ENCODE assay signal across 21 cellular contexts in the genomic region with DNA sequence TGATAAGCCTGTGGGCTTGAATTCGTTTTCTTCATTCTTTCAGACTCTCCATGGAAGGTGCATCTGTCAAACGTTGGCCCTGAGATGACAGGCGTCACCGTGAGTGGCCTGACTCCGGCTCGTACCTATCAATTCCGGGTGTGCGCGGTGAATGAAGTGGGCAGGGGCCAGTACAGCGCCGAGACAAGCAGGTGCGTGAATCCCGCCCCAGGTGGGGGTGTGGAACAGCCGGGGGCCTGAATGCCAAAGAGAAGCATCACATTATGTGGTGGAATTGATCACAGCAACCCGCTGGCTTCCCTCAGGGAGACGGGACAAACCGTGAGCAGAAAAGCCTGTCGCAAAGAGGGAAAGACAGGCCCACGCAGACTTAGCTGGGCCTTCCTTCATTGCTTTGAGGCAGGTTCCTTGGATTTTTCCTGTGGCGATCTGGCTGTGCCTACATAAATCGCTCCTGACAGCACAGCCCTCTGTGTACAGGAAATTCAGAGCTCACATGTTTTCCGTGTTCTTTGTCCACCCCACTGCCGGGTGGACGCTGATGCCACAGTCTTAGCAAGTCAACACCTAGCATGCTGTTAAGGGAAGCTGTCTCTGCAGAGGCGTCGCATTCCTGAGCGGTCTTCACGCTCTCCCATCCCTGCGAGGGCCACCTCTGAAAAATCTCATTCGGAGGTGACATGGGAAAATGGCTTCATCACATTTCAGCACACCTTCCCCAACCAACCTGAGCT.
"Had no signal": no experiment of that assay in that cellular context is flagged by ENCODE, and none has a peak within 500 bp of the region (broad histone marks: within the 10 kb centered on the region; RNA-seq: fewer than 3 reads in every experiment).

No MANE protein-coding gene starts in this region.

- H3K27me3 Mint-ChIP-seq: activated CD4-positive, alpha-beta T cell treated with anti-CD3 and anti-CD28 coated beads for 36 hours had no signal

- H3K27me3 ChIP-seq: gastroesophageal sphincter, suprapubic skin, tibial nerve, uterus had no signal

- H3K4me3 Mint-ChIP-seq: activated CD4-positive, alpha-beta T cell treated with anti-CD3 and anti-CD28 coated beads for 36 hours; activated naive CD4-positive, alpha-beta T cell treated with anti-CD3 and anti-CD28 coated beads, Interleukin-2, amount 10 ng/mL, durations not matched to agents 7 days and 5 days; dendritic cell treated with granulocyte-macrophage colony-stimulating factor and Interleukin-4, amounts not matched to agents 40 ng/mL and 50 ng/mL, for 4 days; stimulated activated effector memory CD8-positive, alpha-beta T cell treated with anti-CD3 and anti-CD28 coated beads, Interleukin-12 subunit alpha, Interleukin-12 subunit beta, amount 100 ng/mL, for 72 hours; stimulated activated naive CD8-positive, alpha-beta T cell treated with anti-CD3 and anti-CD28 coated beads, Interleukin-15, amount 100 ng/mL, for 72 hours had no signal

- H3K36me3 Mint-ChIP-seq: activated naive CD4-positive, alpha-beta T cell treated with anti-CD3 and anti-CD28 coated beads, Interleukin-2, amount 10 ng/mL, durations not matched to agents 7 days and 5 days; naive thymus-derived CD8-positive, alpha-beta T cell; stimulated activated effector memory CD8-positive, alpha-beta T cell treated with anti-CD3 and anti-CD28 coated beads, Interleukin-12 subunit alpha, Interleukin-12 subunit beta, amount 100 ng/mL, for 72 hours had no signal

- H3K27ac ChIP-seq: gastroesophageal sphincter, psoas muscle, suprapubic skin, tibial nerve, uterus had no signal

- H3K27ac Mint-ChIP-seq: activated CD4-positive, alpha-beta T cell treated with anti-CD3 and anti-CD28 coated beads for 36 hours; activated naive CD4-positive, alpha-beta T cell treated with anti-CD3 and anti-CD28 coated beads, Interleukin-2, amount 10 ng/mL, durations not matched to agents 7 days and 5 days; dendritic cell treated with granulocyte-macrophage colony-stimulating factor and Interleukin-4, amounts not matched to agents 40 ng/mL and 50 ng/mL, for 4 days; naive thymus-derived CD8-positive, alpha-beta T cell; stimulated activated effector memory CD8-positive, alpha-beta T cell treated with anti-CD3 and anti-CD28 coated beads, Interleukin-12 subunit alpha, Interleukin-12 subunit beta, amount 100 ng/mL, for 72 hours; stimulated activated naive CD8-positive, alpha-beta T cell treated with anti-CD3 and anti-CD28 coated beads, Interleukin-15, amount 100 ng/mL, for 72 hours had no signal

- H3K9me3 ChIP-seq: gastroesophageal sphincter, psoas muscle, suprapubic skin, tibial nerve, uterus had no signal

- H3K9me3 Mint-ChIP-seq: activated naive CD4-positive, alpha-beta T cell treated with anti-CD3 and anti-CD28 coated beads, Interleukin-2, amount 10 ng/mL, durations not matched to agents 7 days and 5 days; dendritic cell treated with granulocyte-macrophage colony-stimulating factor and Interleukin-4, amounts not matched to agents 40 ng/mL and 50 ng/mL, for 4 days; stimulated activated effector memory CD8-positive, alpha-beta T cell treated with anti-CD3 and anti-CD28 coated beads, Interleukin-12 subunit alpha, Interleukin-12 subunit beta, amount 100 ng/mL, for 72 hours; stimulated activated naive CD8-positive, alpha-beta T cell treated with anti-CD3 and anti-CD28 coated beads, Interleukin-15, amount 100 ng/mL, for 72 hours had no signal

- ATAC-seq: activated CD4-positive, alpha-beta T cell treated with anti-CD3 and anti-CD28 coated beads for 36 hours; gastroesophageal sphincter; naive thymus-derived CD8-positive, alpha-beta T cell; psoas muscle; right cardiac atrium; stimulated activated effector memory CD8-positive, alpha-beta T cell treated with anti-CD3 and anti-CD28 coated beads, Interleukin-12 subunit alpha, Interleukin-12 subunit beta, amount 100 ng/mL, for 72 hours; stimulated activated naive CD8-positive, alpha-beta T cell treated with anti-CD3 and anti-CD28 coated beads, Interleukin-15, amount 100 ng/mL, for 72 hours had no signal

- H3K4me1 ChIP-seq: gastroesophageal sphincter, psoas muscle, tibial nerve, uterus had no signal

- H3K36me3 ChIP-seq: suprapubic skin, uterus had no signal

- H3K4me3 ChIP-seq: gastroesophageal sphincter, psoas muscle, suprapubic skin, tibial nerve, uterus had no signal

- H3K4me1 Mint-ChIP-seq: activated CD4-positive, alpha-beta T cell treated with anti-CD3 and anti-CD28 coated beads for 36 hours; activated naive CD4-positive, alpha-beta T cell treated with anti-CD3 and anti-CD28 coated beads, Interleukin-2, amount 10 ng/mL, durations not matched to agents 7 days and 5 days; naive thymus-derived CD8-positive, alpha-beta T cell; stimulated activated effector memory CD8-positive, alpha-beta T cell treated with anti-CD3 and anti-CD28 coated beads, Interleukin-12 subunit alpha, Interleukin-12 subunit beta, amount 100 ng/mL, for 72 hours; stimulated activated naive CD8-positive, alpha-beta T cell treated with anti-CD3 and anti-CD28 coated beads, Interleukin-15, amount 100 ng/mL, for 72 hours had no signal

- DNase-seq: activated CD4-positive, alpha-beta T cell treated with anti-CD3 and anti-CD28 coated beads for 36 hours; activated CD4-positive, alpha-beta T cell treated with anti-CD3 and anti-CD28 coated beads, Interleukin-2, amount 50 U/mL, for 4 hours; activated effector memory CD4-positive, alpha-beta T cell treated with anti-CD3 and anti-CD28 coated beads, Interleukin-2, amount 50 U/mL, for 16 hours; activated naive CD4-positive, alpha-beta T cell treated with anti-CD3 and anti-CD28 coated beads, Interleukin-2, amount 10 ng/mL, durations not matched to agents 7 days and 5 days; activated T-cell treated with anti-CD3 and anti-CD28 coated beads for 4 hours; cerebellar nuclear complex; effector CD8-positive, alpha-beta T cell; hypothalamus; mesenchymal stem cell; naive thymus-derived CD8-positive, alpha-beta T cell; psoas muscle; right cardiac atrium; stimulated activated CD4-positive, alpha-beta T cell treated with anti-CD3 and anti-CD28 coated beads, Interleukin-1b, Interleukin-23, amount 100 ng/mL, for 48 hours; stimulated activated naive CD8-positive, alpha-beta T cell treated with anti-CD3 and anti-CD28 coated beads, Interleukin-15, amount 100 ng/mL, for 72 hours; T-helper 9 cell; uterus had no signal
